Comparison of ENCODE assay signal across 2 cellular contexts in genomic region chr9:231625-232024, GRCh38. TPM values are rescaled to one million over a fixed set of nuclear protein-coding genes. Genes with fewer than 3 reads are reported as not detected.
"Had no signal": no experiment of that assay in that cellular context is flagged by ENCODE, and none has a peak within 500 bp of the region (broad histone marks: within the 10 kb centered on the region; RNA-seq: fewer than 3 reads in every experiment).

No MANE protein-coding gene starts in this region.

RNA-seq across cellular contexts. Expression of gene DOCK8, which starts 17.0 kb away (rescaled TPM):
- total RNA-seq: osteocyte had no signal
- polyA plus RNA-seq: neural cell had no signal
